In the genomic region with DNA sequence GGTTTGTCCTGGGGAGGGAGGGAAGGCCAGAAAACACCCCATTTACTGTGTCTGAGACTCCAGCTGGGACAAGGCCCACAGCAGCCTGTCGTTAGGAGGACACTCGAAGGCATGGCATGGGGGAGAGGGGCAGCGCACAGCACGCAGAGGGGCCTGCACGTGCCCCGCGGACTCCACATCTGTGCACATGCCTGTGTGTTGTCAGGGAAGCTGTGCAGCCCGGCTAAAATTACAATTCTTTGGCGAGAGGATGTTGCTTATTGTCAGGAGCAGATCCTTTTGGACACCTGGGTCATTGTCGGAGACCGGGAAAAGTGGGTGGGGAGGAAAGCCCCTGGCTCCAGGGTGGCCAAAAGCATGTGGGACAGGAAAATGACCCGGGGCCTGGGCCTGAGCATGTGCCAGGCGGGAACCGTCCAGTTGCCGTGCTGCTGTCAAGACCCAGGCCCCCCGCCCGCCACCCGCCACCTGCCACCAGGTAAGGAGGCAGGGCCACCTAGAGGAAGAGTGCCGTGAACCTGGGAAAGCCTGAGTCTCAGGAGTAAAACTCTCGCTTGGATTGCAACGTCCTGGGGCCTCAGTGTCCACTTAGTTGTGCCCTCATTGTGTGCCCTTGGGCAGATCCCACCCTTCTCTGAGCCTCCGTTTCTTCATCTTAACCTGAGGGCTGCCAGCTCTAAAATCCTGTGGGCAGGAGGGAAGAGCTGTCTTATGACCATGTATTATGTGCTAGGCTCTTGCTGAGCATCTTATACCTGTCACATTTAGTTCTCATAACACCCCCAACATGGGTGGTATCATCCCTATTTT, we compare ENCODE assay signal across 9 cellular contexts. TPM values are rescaled to one million over a fixed set of nuclear protein-coding genes. Genes with fewer than 3 reads are reported as not detected.
DNase-seq lines count a peak whose midpoint lies in the region; ATAC-seq, FAIRE-seq and TF ChIP-seq lines count a peak whose summit lies in the region.
"Had no signal": no experiment of that assay in that cellular context is flagged by ENCODE, and none has a peak within 500 bp of the region (broad histone marks: within the 10 kb centered on the region; RNA-seq: fewer than 3 reads in every experiment).

No MANE protein-coding gene starts in this region.

- 76% methylated on average over 18 of the region's 22 CpGs for WGBS in A549 (ENCODE audit: missing lambda C conversion rate)

- POLR2A ChIA-PET in A549 (lab: Yijun Ruan, JAX), result interaction anchor here (0.8 to 2.0 kb wide), 8 partner anchors 14 to 910 kb away, joined by 3 to 10 read pairs (median 3); partner anchors contain the start of gene PSAP
- POLR2A ChIA-PET in Panc1 (lab: Charles Lee), result interaction anchor here (0.6 kb wide), 2 partner anchors 115 to 131 kb away, joined by 3 to 11 read pairs; no protein-coding TSS in a partner anchor

- BruUV-seq in Panc1 (replicated peaks; lab: Mats Ljungman, UMichigan), result no TSS peak

- H3K4me2 ChIP-seq in A549, result peak overlapping the region; percentile 92

- H3K36me3 ChIP-seq in Panc1 (ENCODE audit: control insufficient read depth, insufficient read depth, low read length) (no peaks in the 10 kb centered on the region), neutrophil (peaks cover 99% of the 10 kb centered on the region)

- H3K9me3 ChIP-seq in A549 (no peaks in the 10 kb centered on the region), Panc1 (ENCODE audit: control insufficient read depth, insufficient read depth, low read depth, low read length) (no peaks in the 10 kb centered on the region), neutrophil (no peaks in the 10 kb centered on the region)

- H3K27ac ChIP-seq in A549 (peak overlapping the region; percentile 98 to 99), Panc1 (ENCODE audit: low read length) (peak overlapping the region; percentile 92), dorsolateral prefrontal cortex (peak overlapping the region in 42 of 59 donors; percentile 9 to 93 (median 55)), neutrophil (peak overlapping the region; percentile 99)

- no peak for TF ChIP-seq RAD21 in A549 (conservative IDR thresholded peaks at IDR 0.05 in 1 of 2, IDR thresholded peaks at IDR 0.05 in 1 of 2)

- ATAC-seq in A549, result no peak
- ATAC-seq in Panc1, result no peak
- ATAC-seq in HG03439 (IDR thresholded peaks at IDR 0.05; ENCODE audit: unreplicated experiment), result no peak

- FAIRE-seq in A549 (lab: Jason Lieb, UNC), result no peak

- CTCF ChIA-PET in A549 (lab: Yijun Ruan, JAX) (interaction anchor here (0.7 to 4.7 kb wide), 16 partner anchors 9 to 558 kb away, joined by 3 to 22 read pairs (median 4); partner anchors contain the start of gene SLC29A3), Panc1 (lab: Charles Lee) (interaction anchor here (0.7 to 1.4 kb wide), 2 partner anchors 8 to 46 kb away, joined by 3 read pairs; no protein-coding TSS in a partner anchor)

- H3K27me3 ChIP-seq in Panc1 (ENCODE audit: control insufficient read depth, insufficient read depth, low read length) (no peaks in the 10 kb centered on the region), dorsolateral prefrontal cortex (no peaks in the 10 kb centered on the region), neutrophil (no peaks in the 10 kb centered on the region)

- intact Hi-C loops in Panc1 (cut with micrococcal nuclease; ENCODE audit: unreplicated experiment) (no loop called here), dorsolateral prefrontal cortex (cut with DNase I) (loop anchor here in 1 of 2 donors (10.0 kb wide), 1 partner anchor 151 kb away; no protein-coding TSS in a partner anchor)

- H3K4me3 ChIP-seq in A549 (peak overlapping the region; percentile 10; the same call in 2 of the 3 replicates), Panc1 (ENCODE audit: low read depth in 2 of 2, low read length in 2 of 2) (no peak overlapping the region), dorsolateral prefrontal cortex (no peak overlapping the region), neutrophil (ENCODE audit: low read depth in 1 of 2, low read length in 1 of 2) (peak overlapping the region; percentile 99 to 100)

- DNase-seq in A549 (ENCODE audit: low read depth in 1 of 2, low spot score in 1 of 2), result no peak
- no peak for DNase-seq in Panc1 (ENCODE audit: low read depth, low spot score)
- DNase-seq in dorsolateral prefrontal cortex, result no peak
- no peak for DNase-seq in NCI-H1092 (lab: John Stamatoyannopoulos, UW)
- no peak for DNase-seq in stimulated activated CD4-positive, alpha-beta T cell treated with anti-CD3 and anti-CD28 coated beads, Interleukin-2, amount 100 ng/mL, for 24 hours
- no peak for DNase-seq in hypothalamus (lab: John Stamatoyannopoulos, UW)

- TF ChIP-seq POLR2A in A549 (IDR thresholded peaks at IDR 0.05; ENCODE audit: low read length), result no peak

- TF ChIP-seq EP300 in A549 (IDR thresholded peaks at IDR 0.05), result no peak

- H3K4me1 ChIP-seq in A549 (peaks cover 81% of the 10 kb centered on the region), Panc1 (ENCODE audit: control insufficient read depth, insufficient read depth, low read length) (peaks cover 72% of the 10 kb centered on the region), neutrophil (ENCODE audit: control insufficient read depth in 1 of 2, insufficient read depth in 1 of 2, low read depth in 1 of 2, low read length in 1 of 2) (peaks cover 94 to 100% of the 10 kb centered on the region in 2 experiments)

- TF ChIP-seq CTCF in A549 (IDR thresholded peaks at IDR 0.05) (no peak), Panc1 (IDR thresholded peaks at IDR 0.05) (no peak), dorsolateral prefrontal cortex (IDR thresholded peaks at IDR 0.05 in 54 of 56, conservative IDR thresholded peaks at IDR 0.05 in 2 of 56; ENCODE audit: low read depth in 1 of 56, partially characterized antibody in 56 of 56) (no peak), neutrophil (IDR thresholded peaks at IDR 0.05) (no peak)

- in situ Hi-C loops in Panc1 (cut with HindIII; ENCODE audit: low pct_unique_long_range_greater_than_20kb, low sequenced_read_pairs), result no loop called here

TF ChIP-seq in A549, 52 proteins besides CTCF, POLR2A, EP300 and RAD21 (continues in another document):
- no peak for TF ChIP-seq RNF2 (IDR thresholded peaks at IDR 0.05; ENCODE audit: borderline replicate concordance, low read depth)
- TF ChIP-seq KDM5A (IDR thresholded peaks at IDR 0.05), result no peak
- TF ChIP-seq MAX (IDR thresholded peaks at IDR 0.05), result no peak
- TF ChIP-seq NFE2L2 (conservative IDR thresholded peaks at IDR 0.05; ENCODE audit: low read length), result no peak
- TF ChIP-seq HEYL (CRISPR knock-in tag; IDR thresholded peaks at IDR 0.05), result 0 out of 2 replicates have a peak, but pooled peaks have one; percentile 51
- no peak for TF ChIP-seq FOXS1 (CRISPR knock-in tag; IDR thresholded peaks at IDR 0.05)
- TF ChIP-seq TP53 (CRISPR knock-in tag; IDR thresholded peaks at IDR 0.05), result no peak
- no peak for TF ChIP-seq BCL3 (IDR thresholded peaks at IDR 0.05)
- no peak for TF ChIP-seq JUN (IDR thresholded peaks at IDR 0.05)
- no peak for TF ChIP-seq TFCP2L1 (CRISPR knock-in tag; IDR thresholded peaks at IDR 0.05)
- TF ChIP-seq, protein P1, sequence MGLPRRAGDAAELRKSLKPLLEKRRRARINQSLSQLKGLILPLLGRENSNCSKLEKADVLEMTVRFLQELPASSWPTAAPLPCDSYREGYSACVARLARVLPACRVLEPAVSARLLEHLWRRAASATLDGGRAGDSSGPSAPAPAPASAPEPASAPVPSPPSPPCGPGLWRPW (IDR thresholded peaks at IDR 0.05), result no peak
- TF ChIP-seq ZNF302 (CRISPR knock-in tag; IDR thresholded peaks at IDR 0.05), result peak; percentile 92
- TF ChIP-seq POLR2AphosphoS2 (conservative IDR thresholded peaks at IDR 0.05; ENCODE audit: low read length), result no peak
- TF ChIP-seq CEBPB (IDR thresholded peaks at IDR 0.05), result no peak
- TF ChIP-seq SREBF2 (IDR thresholded peaks at IDR 0.05), result no peak
- TF ChIP-seq MYC (IDR thresholded peaks at IDR 0.05; ENCODE audit: borderline replicate concordance, low read length), result no peak
- TF ChIP-seq PHF8 (IDR thresholded peaks at IDR 0.05; ENCODE audit: borderline replicate concordance, low read depth), result no peak
- TF ChIP-seq ESRRA (IDR thresholded peaks at IDR 0.05; ENCODE audit: borderline replicate concordance, low read length), result no peak
- TF ChIP-seq HOXA7 (CRISPR knock-in tag; IDR thresholded peaks at IDR 0.05), result no peak
- no peak for TF ChIP-seq ZC3H11A (IDR thresholded peaks at IDR 0.05)

RNA-seq across cellular contexts. Expression of gene VSIR, which starts 7.2 kb away (rescaled TPM):
- polyA plus RNA-seq in A549 (2011; rRNA removed), result 18.5 and 23.5 TPM in 2 replicates
- polyA plus RNA-seq in A549 (2012; cell fraction: cytosol; rRNA removed), result 22.2 and 38.1 TPM in 2 replicates
- 49.7 and 59.1 TPM in 2 replicates for polyA plus RNA-seq in A549 (2012; cell fraction: nucleus; rRNA removed)
- polyA plus RNA-seq in A549 (2017; fragmentation: RNase III; extraction: RNeasy Plus Mini Kit Qiagen cat#74134 plus additional on column Dnase treatment), result 15.5 to 19.3 TPM (median 19.1 TPM) in 3 replicates
- polyA minus RNA-seq in A549 (2011; rRNA and poly(A)+ RNA removed), result 17.6 and 24.3 TPM in 2 replicates
- 34.9 TPM for total RNA-seq in Panc1 (2021; ENCODE audit: unreplicated experiment)
- 45.4 TPM for polyA plus RNA-seq in Panc1 (2012; ENCODE audit: insufficient read length)
- total RNA-seq in dorsolateral prefrontal cortex, result 100 to 1,000 TPM in 4 of 120 experiments, 10 to 100 TPM in 116; 23.3 to 173 (median 52.8) TPM

RNA-seq across cellular contexts. Expression of gene C10orf105, which starts 46.5 kb away (rescaled TPM):
- polyA plus RNA-seq in A549 (2011; rRNA removed), result not detected in 2 replicates
- not detected in 2 replicates for polyA plus RNA-seq in A549 (2012; cell fraction: cytosol; rRNA removed)
- polyA plus RNA-seq in A549 (2012; cell fraction: nucleus; rRNA removed), result not detected in 2 replicates
- polyA plus RNA-seq in A549 (2017; fragmentation: RNase III; extraction: RNeasy Plus Mini Kit Qiagen cat#74134 plus additional on column Dnase treatment), result not detected in 3 replicates
- not detected in 2 replicates for polyA minus RNA-seq in A549 (2011; rRNA and poly(A)+ RNA removed)
- not detected for total RNA-seq in Panc1 (2021; ENCODE audit: unreplicated experiment)
- polyA plus RNA-seq in Panc1 (2012; ENCODE audit: insufficient read length), result not detected
- 10 to 100 TPM in 14 of 120 experiments, 1 to 10 TPM in 102, under 1 TPM in 4; 0.63 to 21.1 (median 4.3) TPM for total RNA-seq in dorsolateral prefrontal cortex
- total RNA-seq: pulmonary artery endothelial cell had no signal

Comparison
In these comparisons a context has a peak if more than half of its experiments do, and no peak if none do; other contexts are left out.
1. H3K4me3 ChIP-seq: peak in A549 (single experiment) and neutrophil (2 of 2); none in Panc1 (0 of 2) and dorsolateral prefrontal cortex (0 of 59).
2. Peak in every context shown above with its lines, with median percentiles within 50 percentile points of each other: H3K27ac ChIP-seq.